In the genomic region with DNA sequence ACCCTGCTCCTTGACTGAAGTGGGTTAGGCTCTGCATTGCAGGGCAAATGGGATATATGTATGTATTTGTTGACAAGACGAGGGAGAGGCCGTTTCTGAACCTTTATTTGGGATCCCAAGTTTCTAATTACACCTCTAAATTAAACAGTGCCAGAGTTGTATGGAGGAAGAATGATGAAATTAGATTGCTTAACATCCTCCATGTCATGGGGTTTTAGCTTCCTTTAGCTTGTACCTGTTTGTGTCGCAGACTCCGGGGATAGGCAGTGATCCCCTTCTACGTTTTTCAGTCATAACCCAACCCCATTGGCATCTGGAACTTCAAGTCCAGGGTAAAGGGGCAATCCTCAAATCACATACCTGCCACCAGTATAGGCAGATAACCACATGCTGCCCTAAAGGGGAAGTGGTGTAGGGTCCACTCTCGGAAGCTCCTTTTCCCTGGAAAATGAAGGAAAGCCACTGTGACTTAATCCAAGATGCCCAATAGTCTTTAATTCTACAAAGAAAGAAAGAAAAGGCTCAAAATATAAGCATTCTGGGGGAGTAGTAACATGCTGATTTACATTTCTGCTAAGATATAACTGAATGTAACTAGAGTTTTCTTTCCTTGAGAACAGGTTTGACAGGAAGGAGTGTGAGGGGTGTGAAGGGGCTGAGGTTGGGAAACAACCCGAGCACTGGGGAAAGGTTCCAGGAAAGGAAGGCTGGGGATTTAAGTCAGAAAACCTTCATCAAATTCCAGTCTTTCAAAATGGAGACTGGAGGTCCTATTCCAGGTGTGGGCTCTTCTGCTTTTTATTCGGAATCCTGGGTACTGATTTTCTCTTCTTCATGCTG, we compare ENCODE assay signal across 12 cellular contexts.
DNase-seq lines count a peak whose midpoint lies in the region; ATAC-seq, FAIRE-seq and TF ChIP-seq lines count a peak whose summit lies in the region.
"Had no signal": no experiment of that assay in that cellular context is flagged by ENCODE, and none has a peak within 500 bp of the region (broad histone marks: within the 10 kb centered on the region; RNA-seq: fewer than 3 reads in every experiment).

No MANE protein-coding gene starts in this region.

- H3K36me3 ChIP-seq in HUES6 (ENCODE audit: control insufficient read depth, insufficient read depth, low read length), result no peaks in the 10 kb centered on the region; the same call in 1 of the 2 replicates
- no peaks in the 10 kb centered on the region for H3K36me3 ChIP-seq in K562 (ENCODE audit: control insufficient read depth, insufficient read depth, low read length)
- H3K36me3 ChIP-seq in spleen, result peaks cover 0 to 27% (median 4%) of the 10 kb centered on the region in 6 donors

- H3K4me3 Mint-ChIP-seq in activated CD8-positive, alpha-beta memory T cell treated with anti-CD3 and anti-CD28 coated beads, Interleukin-2, amount 10 ng/mL, durations not matched to agents 7 days and 5 days, result no peak overlapping the region
- no peak overlapping the region for H3K4me3 Mint-ChIP-seq in activated T-cell treated with anti-CD3 and anti-CD28 coated beads, Interleukin-2, amount 50 U/mL, for 72 hours
- H3K4me3 Mint-ChIP-seq: stimulated activated naive CD8-positive, alpha-beta T cell treated with anti-CD3 and anti-CD28 coated beads, Interleukin-15, Interleukin-2, amounts not matched to agents 100 ng/mL and 50 ng/mL, for 24 hours had no signal

- no peak overlapping the region for H3K4me2 ChIP-seq in K562 (ENCODE audit: insufficient read depth, low read length)

- H3K9ac ChIP-seq in HUES6 (ENCODE audit: low read length) (peak overlapping the region; percentile 13), K562 (ENCODE audit: insufficient read depth in 1 of 2, low read depth in 2 of 2, low read length in 2 of 2) (no peak overlapping the region)

- no peak for ATAC-seq in K562
- ATAC-seq in activated CD8-positive, alpha-beta memory T cell treated with anti-CD3 and anti-CD28 coated beads, Interleukin-2, amount 10 ng/mL, durations not matched to agents 7 days and 5 days, result no peak
- no peak for ATAC-seq in activated T-cell treated with anti-CD3 and anti-CD28 coated beads, Interleukin-2, amount 50 U/mL, for 72 hours (replicated peaks in 1 of 2)

- H3K27me3 ChIP-seq in HUES6 (ENCODE audit: control insufficient read depth, insufficient read depth, low read length) (no peaks in the 10 kb centered on the region), K562 (ENCODE audit: control insufficient read depth in 2 of 2, insufficient read depth in 2 of 2, low read length in 2 of 2) (peaks cover 5 to 12% of the 10 kb centered on the region in 2 experiments; a peak in 3 of 5 replicates), layer of hippocampus (ENCODE audit: control insufficient read depth, insufficient read depth, low read length) (no peaks in the 10 kb centered on the region), spleen (replicated peaks in 1 of 7) (no peaks in the 10 kb centered on the region)

- no peaks in the 10 kb centered on the region for H3K9me3 ChIP-seq in HUES6 (ENCODE audit: control insufficient read depth, insufficient read depth, low read depth, low read length)
- H3K9me3 ChIP-seq in K562 (replicated peaks; ENCODE audit: control insufficient read depth, insufficient read depth, low read depth, low read length), result no peaks in the 10 kb centered on the region
- H3K9me3 ChIP-seq in spleen, result no peaks in the 10 kb centered on the region

- no peak for TF ChIP-seq CTCF in K562 (IDR thresholded peaks at IDR 0.05 in 2 of 3, conservative IDR thresholded peaks at IDR 0.05 in 1 of 3; ENCODE audit: insufficient read depth in 2 of 3, low read depth in 1 of 3, low read length in 3 of 3)
- no peak for TF ChIP-seq CTCF in spleen (IDR thresholded peaks at IDR 0.05 in 8 of 11, conservative IDR thresholded peaks at IDR 0.05 in 3 of 11)

- no peak overlapping the region for H2AFZ ChIP-seq in K562 (ENCODE audit: low read depth, low read length)

- H3K9me3 Mint-ChIP-seq in activated CD8-positive, alpha-beta memory T cell treated with anti-CD3 and anti-CD28 coated beads, Interleukin-2, amount 10 ng/mL, durations not matched to agents 7 days and 5 days (ENCODE audit: low read depth), result no peaks in the 10 kb centered on the region
- no peaks in the 10 kb centered on the region for H3K9me3 Mint-ChIP-seq in activated T-cell treated with anti-CD3 and anti-CD28 coated beads, Interleukin-2, amount 50 U/mL, for 72 hours
- H3K9me3 Mint-ChIP-seq: stimulated activated naive CD8-positive, alpha-beta T cell treated with anti-CD3 and anti-CD28 coated beads, Interleukin-15, Interleukin-2, amounts not matched to agents 100 ng/mL and 50 ng/mL, for 24 hours had no signal

- no peaks in the 10 kb centered on the region for H3K79me2 ChIP-seq in K562 (ENCODE audit: control insufficient read depth, insufficient read depth, low read length)

- no peak overlapping the region for H3K27ac Mint-ChIP-seq in activated CD8-positive, alpha-beta memory T cell treated with anti-CD3 and anti-CD28 coated beads, Interleukin-2, amount 10 ng/mL, durations not matched to agents 7 days and 5 days
- H3K27ac Mint-ChIP-seq in activated T-cell treated with anti-CD3 and anti-CD28 coated beads, Interleukin-2, amount 50 U/mL, for 72 hours, result no peak overlapping the region
- H3K27ac Mint-ChIP-seq: stimulated activated naive CD8-positive, alpha-beta T cell treated with anti-CD3 and anti-CD28 coated beads, Interleukin-15, Interleukin-2, amounts not matched to agents 100 ng/mL and 50 ng/mL, for 24 hours had no signal

- in situ Hi-C loops in K562 (cut with MboI), result no loop called here

- H3K4me3 ChIP-seq in HUES6 (ENCODE audit: low read depth, low read length), result no peak overlapping the region
- no peak overlapping the region for H3K4me3 ChIP-seq in K562
- H3K4me3 ChIP-seq in spleen, result no peak overlapping the region

- H3K4me1 ChIP-seq in HUES6 (ENCODE audit: control insufficient read depth, insufficient read depth, low read length) (peaks cover 19% of the 10 kb centered on the region), K562 (replicated peaks in 1 of 2; ENCODE audit: control insufficient read depth in 2 of 2, insufficient read depth in 2 of 2, low read length in 2 of 2) (no peaks in the 10 kb centered on the region), spleen (peaks cover 12 to 80% (median 37%) of the 10 kb centered on the region in 6 donors)

- intact Hi-C loops in K562 (cut with micrococcal nuclease), result no loop called here
- intact Hi-C loops in spleen (cut with DNase I; ENCODE audit: low total_unique reads), result loop anchor here (10.0 kb wide), 1 partner anchor 68 kb away; no protein-coding TSS in a partner anchor

- no TSS peak for BruUV-seq in K562 (replicated peaks; lab: Mats Ljungman, UMichigan)

- H4K20me1 ChIP-seq in K562 (replicated peaks; ENCODE audit: control insufficient read depth, insufficient read depth, low read length), result no peaks in the 10 kb centered on the region

- H3K36me3 Mint-ChIP-seq in activated CD8-positive, alpha-beta memory T cell treated with anti-CD3 and anti-CD28 coated beads, Interleukin-2, amount 10 ng/mL, durations not matched to agents 7 days and 5 days, result no peaks in the 10 kb centered on the region
- no peaks in the 10 kb centered on the region for H3K36me3 Mint-ChIP-seq in activated T-cell treated with anti-CD3 and anti-CD28 coated beads, Interleukin-2, amount 50 U/mL, for 72 hours (ENCODE audit: insufficient read depth in 2 of 2)

- H3K4me1 Mint-ChIP-seq in activated CD8-positive, alpha-beta memory T cell treated with anti-CD3 and anti-CD28 coated beads, Interleukin-2, amount 10 ng/mL, durations not matched to agents 7 days and 5 days, result peaks cover 2% of the 10 kb centered on the region
- peaks cover 8% of the 10 kb centered on the region for H3K4me1 Mint-ChIP-seq in activated T-cell treated with anti-CD3 and anti-CD28 coated beads, Interleukin-2, amount 50 U/mL, for 72 hours (ENCODE audit: low read depth)

- POLR2A ChIA-PET in K562 (lab: Yijun Ruan, JAX), result no interaction called here

- no peaks in the 10 kb centered on the region for H3K9me1 ChIP-seq in K562 (ENCODE audit: control insufficient read depth, insufficient read depth, low read length)

- TF ChIP-seq EP300 in K562 (IDR thresholded peaks at IDR 0.05; ENCODE audit: low read length), result no peak

- TF ChIP-seq RAD21 in K562 (CRISPR knock-in tag; conservative IDR thresholded peaks at IDR 0.05 in 1 of 2, IDR thresholded peaks at IDR 0.05 in 1 of 2), result no peak

- 1% methylated on average over 8 of the region's 8 CpGs for WGBS in K562 (ENCODE audit: insufficient coverage, low coverage, missing lambda C conversion rate)
- WGBS in spleen, 5 donors, result 51 to 74% (median 62%) methylated on average over 7 to 8 of the region's 8 CpGs

- CTCF ChIA-PET in K562 (lab: Yijun Ruan, JAX; ENCODE audit: low intra/inter-chr PET ratio), result no interaction called here
- CTCF ChIA-PET in activated CD8-positive, alpha-beta memory T cell treated with anti-CD3 and anti-CD28 coated beads, Interleukin-2, amount 10 ng/mL, durations not matched to agents 7 days and 5 days (lab: Charles Lee), result no interaction called here

- H3K27ac ChIP-seq in HUES6 (ENCODE audit: low read depth, low read length), result no peak overlapping the region
- H3K27ac ChIP-seq in K562 (ENCODE audit: extremely low read depth, low read depth, low read length), result no peak overlapping the region
- H3K27ac ChIP-seq in layer of hippocampus (ENCODE audit: low read depth, low read length), result peak overlapping the region; percentile 49
- H3K27ac ChIP-seq in spleen, result peak overlapping the region in 6 of 8 donors; percentile 26 to 72 (median 61)

- DNase-seq in K562 (ENCODE audit: extremely low read depth in 1 of 4, low spot score in 3 of 4) (no peak), spleen (no peak)
- DNase-seq in activated CD8-positive, alpha-beta memory T cell treated with anti-CD3 and anti-CD28 coated beads, Interleukin-2, amount 10 ng/mL, durations not matched to agents 7 days and 5 days, result no peak
- DNase-seq in activated CD8-positive, alpha-beta memory T cell treated with anti-CD3 and anti-CD28 coated beads for 24 hours, result no peak
- DNase-seq in activated T-cell treated with anti-CD3 and anti-CD28 coated beads, Interleukin-2, amount 50 U/mL, for 72 hours, result no peak
- no peak for DNase-seq in stimulated activated CD4-positive, alpha-beta T cell treated with anti-CD3 and anti-CD28 coated beads, Interleukin-4, amount 100 ng/mL, for 4 hours
- DNase-seq: activated effector memory CD4-positive, alpha-beta T cell treated with Interleukin-2 at 50 U/mL for 16 hours; T-helper 2 cell had no signal

- no peak for TF ChIP-seq POLR2A in K562 (conservative IDR thresholded peaks at IDR 0.05)
- TF ChIP-seq POLR2A in spleen (IDR thresholded peaks at IDR 0.05), result no peak

- no peaks in the 10 kb centered on the region for H3K27me3 Mint-ChIP-seq in activated CD8-positive, alpha-beta memory T cell treated with anti-CD3 and anti-CD28 coated beads, Interleukin-2, amount 10 ng/mL, durations not matched to agents 7 days and 5 days
- H3K27me3 Mint-ChIP-seq in activated T-cell treated with anti-CD3 and anti-CD28 coated beads, Interleukin-2, amount 50 U/mL, for 72 hours (ENCODE audit: low read depth), result no peaks in the 10 kb centered on the region
- H3K27me3 Mint-ChIP-seq: stimulated activated naive CD8-positive, alpha-beta T cell treated with anti-CD3 and anti-CD28 coated beads, Interleukin-15, Interleukin-2, amounts not matched to agents 100 ng/mL and 50 ng/mL, for 24 hours had no signal

- FAIRE-seq in K562 (lab: Jason Lieb, UNC), result no peak
- FAIRE-seq: GM18507 had no signal

TF ChIP-seq in K562, 482 proteins besides CTCF, POLR2A, EP300 and RAD21 (continues in another document):
- TF ChIP-seq ZKSCAN8 (CRISPR knock-in tag; IDR thresholded peaks at IDR 0.05), result no peak

Comparison
In these comparisons a context has a peak if more than half of its experiments do, and no peak if none do; other contexts are left out.
1. H3K27ac ChIP-seq: peak in layer of hippocampus (single experiment) and spleen (6 of 8); none in HUES6 (single experiment) and K562 (single experiment).